Comparison of ENCODE assay signal across 9 cellular contexts in the genomic region with DNA sequence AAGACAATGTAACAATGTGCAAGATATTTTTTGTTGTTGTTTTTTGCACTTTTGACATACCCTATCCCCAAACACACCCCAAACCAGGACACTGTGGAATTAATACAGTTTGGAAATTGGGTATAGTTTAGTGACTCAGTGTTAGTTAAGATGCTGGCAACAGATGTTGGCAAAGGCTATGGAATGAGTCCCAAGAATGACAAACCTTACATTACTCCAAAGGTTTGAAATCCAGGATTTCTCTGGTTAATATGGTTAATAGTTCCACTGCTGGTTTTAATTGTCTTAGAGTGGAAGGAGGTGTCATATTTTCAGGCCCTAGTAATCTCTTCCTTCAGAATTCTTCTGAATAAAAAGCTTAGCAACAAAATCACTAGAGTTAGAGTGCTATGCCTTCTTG. TPM values are rescaled to one million over a fixed set of nuclear protein-coding genes. Genes with fewer than 3 reads are reported as not detected.
DNase-seq lines count a peak whose midpoint lies in the region; ATAC-seq and TF ChIP-seq lines count a peak whose summit lies in the region.
"Had no signal": no experiment of that assay in that cellular context is flagged by ENCODE, and none has a peak within 500 bp of the region (broad histone marks: within the 10 kb centered on the region; RNA-seq: fewer than 3 reads in every experiment).

No MANE protein-coding gene starts in this region.

- in situ Hi-C loops in ACHN (cut with HindIII; ENCODE audit: low pct_ligation_motif_present, low pct_unique_long_range_greater_than_20kb, low sequenced_read_pairs), result no loop called here

- H3K4me3 ChIP-seq in HL-60 (replicated peaks; ENCODE audit: insufficient read depth, low read length) (peak overlapping the region; percentile 48), mononuclear cell (ENCODE audit: low read length) (peak overlapping the region; percentile 51)
- H3K4me3 ChIP-seq: cardiac muscle cell had no signal

- peak overlapping the region; percentile 100 for H3K27ac ChIP-seq in HL-60 (replicated peaks)
- H3K27ac ChIP-seq: cardiac muscle cell had no signal

- H3K4me1 ChIP-seq in mononuclear cell (ENCODE audit: insufficient read depth, low read length), result peaks cover 52% of the 10 kb centered on the region

- H3K9me3 ChIP-seq in mononuclear cell (ENCODE audit: low read depth, low read length), result no peaks in the 10 kb centered on the region

- ATAC-seq in GM19463 (IDR thresholded peaks at IDR 0.05; ENCODE audit: unreplicated experiment), result no peak
- no peak for ATAC-seq in HG03378 (IDR thresholded peaks at IDR 0.05; ENCODE audit: unreplicated experiment)

- no peak for TF ChIP-seq CTCF in HL-60 (IDR thresholded peaks at IDR 0.05; ENCODE audit: insufficient read depth, low read length)

- H3K27me3 ChIP-seq in HL-60 (ENCODE audit: insufficient read depth, poor library complexity, severe bottlenecking) (no peaks in the 10 kb centered on the region), mononuclear cell (ENCODE audit: insufficient read depth, low read length) (no peaks in the 10 kb centered on the region)
- H3K27me3 ChIP-seq: cardiac muscle cell had no signal

- DNase-seq in ACHN (peak; percentile 54), HL-60 (ENCODE audit: low read depth in 1 of 2, low spot score in 1 of 2) (no peak), astrocyte of the hippocampus (ENCODE audit: low read depth, low spot score) (peak; percentile 64), NK-92 (lab: John Stamatoyannopoulos, UW; ENCODE audit: unreplicated experiment) (no peak), NCI-H510A (lab: John Stamatoyannopoulos, UW) (no peak)

RNA-seq across cellular contexts. Expression of gene LPXN, which starts 0.8 kb away (rescaled TPM):
- 50.8 TPM for total RNA-seq in mononuclear cell

RNA-seq across cellular contexts. Expression of gene ZFP91, which starts 4.0 kb away (rescaled TPM):
- total RNA-seq in mononuclear cell, result 81.6 TPM

RNA-seq across cellular contexts. Expression of gene CNTF, which starts 47.6 kb away (rescaled TPM):
- total RNA-seq in mononuclear cell, result 7.8 TPM

Comparison
In these comparisons a context has a peak if more than half of its experiments do, and no peak if none do; other contexts are left out.
1. DNase-seq: peak in ACHN (single experiment) and astrocyte of the hippocampus (single experiment); none in HL-60 (0 of 2), NK-92 (single experiment) and NCI-H510A (single experiment).